Comparison of ENCODE assay signal across 38 cellular contexts in genomic region chr13:22469421-22469820, GRCh38.
"Had no signal": no experiment of that assay in that cellular context is flagged by ENCODE, and none has a peak within 500 bp of the region (broad histone marks: within the 10 kb centered on the region; RNA-seq: fewer than 3 reads in every experiment).

No MANE protein-coding gene starts in this region.

- H3K27me3 ChIP-seq: adrenal gland, breast epithelium, cardiac muscle cell, esophagus squamous epithelium, gastroesophageal sphincter had no signal

- H3K27ac ChIP-seq: adrenal gland, breast epithelium, cardiac muscle cell, epithelial cell of prostate, esophagus squamous epithelium, gastroesophageal sphincter, WERI-Rb-1 had no signal

- H3K4me1 ChIP-seq: adrenal gland, breast epithelium, esophagus squamous epithelium, gastroesophageal sphincter had no signal

- H3K27ac Mint-ChIP-seq: activated B cell treated with CpG ODN at 0.5 μM for 24 hours; activated CD4-positive, alpha-beta memory T cell treated with anti-CD3 and anti-CD28 coated beads for 36 hours; activated CD4-positive, alpha-beta T cell treated with anti-CD3 and anti-CD28 coated beads, Interleukin-2, amount 10 ng/mL, durations not matched to agents 24 days and 14 days; activated CD8-positive, alpha-beta memory T cell treated with anti-CD3 and anti-CD28 coated beads, Interleukin-2, amount 10 ng/mL, durations not matched to agents 7 days and 5 days; activated CD8-positive, alpha-beta T cell treated with anti-CD3 and anti-CD28 coated beads, Interleukin-2, amount 10 ng/mL, durations not matched to agents 7 days and 5 days; activated naive CD4-positive, alpha-beta T cell treated with anti-CD3 and anti-CD28 coated beads for 36 hours; activated naive CD4-positive, alpha-beta T cell treated with anti-CD3 and anti-CD28 coated beads, Interleukin-2, amount 50 U/mL, for 24 hours; activated naive CD8-positive, alpha-beta T cell treated with anti-CD3 and anti-CD28 coated beads for 36 hours; activated naive CD8-positive, alpha-beta T cell treated with anti-CD3 and anti-CD28 coated beads, Interleukin-2, amount 50 U/mL, for 24 hours; activated T-helper 1 cell treated with anti-CD3 and anti-CD28 coated beads, Interleukin-12 subunit alpha, Interleukin-12 subunit beta, Interleukin-2, Interleukin-4 antibody, amounts not matched to agents 30 ng/mL and 10 ng/mL and 1 ng/mL, durations not matched to agents 14 hours and 24 hours and 36 hours; activated T-helper 2 cell treated with anti-CD3 and anti-CD28 coated beads, Interferon-gamma antibody, Interleukin-2, Interleukin-4, amounts not matched to agents 10 μg/mL and 5 μg/mL and 100 μg/mL, durations not matched to agents 14 hours and 24 hours and 36 hours; brain; effector memory CD8-positive, alpha-beta T cell; T-helper 17 cell; T-helper 2 cell treated with Interferon-gamma antibody and Interleukin-4, amounts not matched to agents 5 μg/mL and 100 μg/mL, for 36 hours had no signal

- H3K36me3 ChIP-seq: adrenal gland, breast epithelium, cardiac muscle cell, esophagus squamous epithelium, gastroesophageal sphincter, WERI-Rb-1 had no signal

- H3K36me3 Mint-ChIP-seq: activated CD4-positive, alpha-beta memory T cell treated with anti-CD3 and anti-CD28 coated beads for 36 hours; activated CD8-positive, alpha-beta memory T cell treated with anti-CD3 and anti-CD28 coated beads, Interleukin-2, amount 10 ng/mL, durations not matched to agents 7 days and 5 days; activated naive CD4-positive, alpha-beta T cell treated with anti-CD3 and anti-CD28 coated beads, Interleukin-2, amount 50 U/mL, for 24 hours; activated naive CD8-positive, alpha-beta T cell treated with anti-CD3 and anti-CD28 coated beads for 36 hours; brain had no signal

- FAIRE-seq: colon, endothelial cell of umbilical vein had no signal

- DNase-seq: activated B cell treated with CpG ODN at 0.5 μM for 24 hours; activated CD4-positive, alpha-beta memory T cell treated with anti-CD3 and anti-CD28 coated beads for 36 hours; activated CD8-positive, alpha-beta memory T cell treated with anti-CD3 and anti-CD28 coated beads, Interleukin-2, amount 10 ng/mL, durations not matched to agents 7 days and 5 days; activated CD8-positive, alpha-beta memory T cell treated with anti-CD3 and anti-CD28 coated beads, Interleukin-2, amount 50 U/mL, for 4 hours; activated CD8-positive, alpha-beta T cell treated with anti-CD3 and anti-CD28 coated beads, Interleukin-2, amount 10 ng/mL, durations not matched to agents 7 days and 5 days; activated effector memory CD4-positive, alpha-beta T cell treated with anti-CD3 and anti-CD28 coated beads, Interleukin-2, amount 50 U/mL, for 16 hours; activated naive CD4-positive, alpha-beta T cell treated with anti-CD3 and anti-CD28 coated beads for 36 hours; activated naive CD8-positive, alpha-beta T cell treated with anti-CD3 and anti-CD28 coated beads for 36 hours; activated naive CD8-positive, alpha-beta T cell treated with anti-CD3 and anti-CD28 coated beads, Interleukin-2, amount 50 U/mL, for 24 hours; activated T-cell treated with anti-CD3 and anti-CD28 coated beads, Interleukin-2, amount 50 U/mL, for 1 hour; activated T-cell treated with anti-CD3 and anti-CD28 coated beads, Interleukin-2, amount 50 U/mL, for 48 hours; adrenal gland; amygdala; aorta; cortex of kidney; dermis blood vessel endothelial cell; effector CD4-positive, alpha-beta T cell; effector memory CD8-positive, alpha-beta T cell; esophagus squamous epithelium; foreskin melanocyte; T-helper 1 cell; T-helper 17 cell; T1000; WERI-Rb-1 had no signal

- H3K4me1 Mint-ChIP-seq: activated B cell treated with CpG ODN at 0.5 μM for 24 hours; activated CD4-positive, alpha-beta T cell treated with anti-CD3 and anti-CD28 coated beads, Interleukin-2, amount 10 ng/mL, durations not matched to agents 24 days and 14 days; activated CD8-positive, alpha-beta memory T cell treated with anti-CD3 and anti-CD28 coated beads, Interleukin-2, amount 10 ng/mL, durations not matched to agents 7 days and 5 days; activated naive CD4-positive, alpha-beta T cell treated with anti-CD3 and anti-CD28 coated beads, Interleukin-2, amount 50 U/mL, for 24 hours; activated naive CD8-positive, alpha-beta T cell treated with anti-CD3 and anti-CD28 coated beads for 36 hours; activated naive CD8-positive, alpha-beta T cell treated with anti-CD3 and anti-CD28 coated beads, Interleukin-2, amount 50 U/mL, for 24 hours; central memory CD8-positive, alpha-beta T cell; T-helper 17 cell had no signal

- H3K9me3 Mint-ChIP-seq: activated B cell treated with CpG ODN at 0.5 μM for 24 hours; activated CD4-positive, alpha-beta memory T cell treated with anti-CD3 and anti-CD28 coated beads for 36 hours; activated naive CD4-positive, alpha-beta T cell treated with anti-CD3 and anti-CD28 coated beads for 36 hours; activated naive CD4-positive, alpha-beta T cell treated with anti-CD3 and anti-CD28 coated beads, Interleukin-2, amount 50 U/mL, for 24 hours; activated naive CD8-positive, alpha-beta T cell treated with anti-CD3 and anti-CD28 coated beads for 36 hours; activated naive CD8-positive, alpha-beta T cell treated with anti-CD3 and anti-CD28 coated beads, Interleukin-2, amount 50 U/mL, for 24 hours; activated T-helper 1 cell treated with anti-CD3 and anti-CD28 coated beads, Interleukin-12 subunit alpha, Interleukin-12 subunit beta, Interleukin-2, Interleukin-4 antibody, amounts not matched to agents 30 ng/mL and 10 ng/mL and 1 ng/mL, durations not matched to agents 14 hours and 24 hours and 36 hours; activated T-helper 2 cell treated with anti-CD3 and anti-CD28 coated beads, Interferon-gamma antibody, Interleukin-2, Interleukin-4, amounts not matched to agents 10 μg/mL and 5 μg/mL and 100 μg/mL, durations not matched to agents 14 hours and 24 hours and 36 hours; brain; central memory CD8-positive, alpha-beta T cell; effector memory CD8-positive, alpha-beta T cell had no signal

- H3K27me3 Mint-ChIP-seq: activated B cell treated with CpG ODN at 0.5 μM for 24 hours; activated CD4-positive, alpha-beta memory T cell treated with anti-CD3 and anti-CD28 coated beads for 36 hours; activated CD4-positive, alpha-beta T cell treated with anti-CD3 and anti-CD28 coated beads, Interleukin-2, amount 10 ng/mL, durations not matched to agents 24 days and 14 days; activated CD8-positive, alpha-beta memory T cell treated with anti-CD3 and anti-CD28 coated beads, Interleukin-2, amount 10 ng/mL, durations not matched to agents 7 days and 5 days; activated naive CD4-positive, alpha-beta T cell treated with anti-CD3 and anti-CD28 coated beads, Interleukin-2, amount 50 U/mL, for 24 hours; activated naive CD8-positive, alpha-beta T cell treated with anti-CD3 and anti-CD28 coated beads for 36 hours; activated naive CD8-positive, alpha-beta T cell treated with anti-CD3 and anti-CD28 coated beads, Interleukin-2, amount 50 U/mL, for 24 hours; brain; central memory CD8-positive, alpha-beta T cell; effector memory CD8-positive, alpha-beta T cell had no signal

- ATAC-seq: activated CD4-positive, CD25-positive, alpha-beta regulatory T cell treated with anti-CD3 and anti-CD28 coated beads, Interleukin-2, amount 50 U/mL, for 24 hours; activated CD8-positive, alpha-beta memory T cell treated with anti-CD3 and anti-CD28 coated beads, Interleukin-2, amount 10 ng/mL, durations not matched to agents 7 days and 5 days; activated CD8-positive, alpha-beta T cell treated with anti-CD3 and anti-CD28 coated beads, Interleukin-2, amount 10 ng/mL, durations not matched to agents 7 days and 5 days; activated naive CD8-positive, alpha-beta T cell treated with anti-CD3 and anti-CD28 coated beads, Interleukin-2, amount 50 U/mL, for 24 hours; effector memory CD8-positive, alpha-beta T cell; gastroesophageal sphincter; T-helper 17 cell had no signal

- H3K4me3 Mint-ChIP-seq: activated B cell treated with CpG ODN at 0.5 μM for 24 hours; activated CD4-positive, alpha-beta memory T cell treated with anti-CD3 and anti-CD28 coated beads for 36 hours; activated CD4-positive, alpha-beta T cell treated with anti-CD3 and anti-CD28 coated beads, Interleukin-2, amount 10 ng/mL, durations not matched to agents 24 days and 14 days; activated CD8-positive, alpha-beta memory T cell treated with anti-CD3 and anti-CD28 coated beads, Interleukin-2, amount 10 ng/mL, durations not matched to agents 7 days and 5 days; activated CD8-positive, alpha-beta T cell treated with anti-CD3 and anti-CD28 coated beads, Interleukin-2, amount 10 ng/mL, durations not matched to agents 7 days and 5 days; activated naive CD4-positive, alpha-beta T cell treated with anti-CD3 and anti-CD28 coated beads for 36 hours; activated naive CD4-positive, alpha-beta T cell treated with anti-CD3 and anti-CD28 coated beads, Interleukin-2, amount 50 U/mL, for 24 hours; activated naive CD8-positive, alpha-beta T cell treated with anti-CD3 and anti-CD28 coated beads for 36 hours; activated naive CD8-positive, alpha-beta T cell treated with anti-CD3 and anti-CD28 coated beads, Interleukin-2, amount 50 U/mL, for 24 hours; activated T-helper 1 cell treated with anti-CD3 and anti-CD28 coated beads, Interleukin-12 subunit alpha, Interleukin-12 subunit beta, Interleukin-2, Interleukin-4 antibody, amounts not matched to agents 30 ng/mL and 10 ng/mL and 1 ng/mL, durations not matched to agents 14 hours and 24 hours and 36 hours; brain; central memory CD8-positive, alpha-beta T cell; effector memory CD8-positive, alpha-beta T cell; T-helper 17 cell; T-helper 2 cell treated with Interferon-gamma antibody and Interleukin-4, amounts not matched to agents 5 μg/mL and 100 μg/mL, for 36 hours had no signal

- H3K9me3 ChIP-seq: adrenal gland, breast epithelium, esophagus squamous epithelium, gastroesophageal sphincter had no signal

- H3K4me3 ChIP-seq: adrenal gland, breast epithelium, cardiac muscle cell, esophagus squamous epithelium, gastroesophageal sphincter had no signal
